Comparison of ENCODE assay signal across 24 cellular contexts in genomic region chr3:119930286-119930685, GRCh38.
"Had no signal": no experiment of that assay in that cellular context is flagged by ENCODE, and none has a peak within 500 bp of the region (broad histone marks: within the 10 kb centered on the region; RNA-seq: fewer than 3 reads in every experiment).

No MANE protein-coding gene starts in this region.

- H3K4me2 ChIP-seq: neural progenitor cell had no signal

- H3K9ac ChIP-seq: neural progenitor cell, parathyroid adenoma had no signal

- DNase-seq: activated B cell treated with CpG ODN at 0.5 μM for 24 hours; activated CD4-positive, alpha-beta T cell treated with anti-CD3 and anti-CD28 coated beads, Interleukin-2, amount 50 U/mL, for 1 hour; activated CD8-positive, alpha-beta T cell treated with anti-CD3 and anti-CD28 coated beads for 36 hours; activated naive CD8-positive, alpha-beta T cell treated with anti-CD3 and anti-CD28 coated beads, Interleukin-2, amount 50 U/mL, for 24 hours; activated T-cell treated with anti-CD3 and anti-CD28 coated beads, Interleukin-2, amount 50 U/mL, for 4 hours; dermis blood vessel endothelial cell; effector CD4-positive, alpha-beta T cell; erythroblast; head of caudate nucleus; hippocampal formation; immature natural killer cell; left lung; lower lobe of right lung; mesenchymal stem cell; natural killer cell; occipital lobe; right cardiac atrium; stimulated activated CD4-positive, alpha-beta T cell treated with anti-CD3 and anti-CD28 coated beads, Interleukin-2, amount 100 ng/mL, for 48 hours; stimulated activated naive CD4-positive, alpha-beta T cell treated with Interleukin-2 at 50 U/mL for 16 hours; T-helper 1 cell had no signal

- H3K9me3 ChIP-seq: gastroesophageal sphincter, left lung, lower lobe of right lung, tibial nerve had no signal

- H3K4me3 ChIP-seq: gastroesophageal sphincter, left lung, lower lobe of right lung, neural progenitor cell, tibial nerve had no signal

- H3K4me1 ChIP-seq: gastroesophageal sphincter, lower lobe of right lung, neural progenitor cell, parathyroid adenoma had no signal

- H3K27ac ChIP-seq: gastroesophageal sphincter, left lung, lower lobe of right lung, neural progenitor cell, parathyroid adenoma, tibial nerve had no signal

- ATAC-seq: activated CD8-positive, alpha-beta T cell treated with anti-CD3 and anti-CD28 coated beads for 36 hours; activated naive CD8-positive, alpha-beta T cell treated with anti-CD3 and anti-CD28 coated beads, Interleukin-2, amount 50 U/mL, for 24 hours; activated T-cell treated with anti-CD3 and anti-CD28 coated beads, Interleukin-2, amount 50 U/mL, for 4 hours; gastroesophageal sphincter; left lung; lower lobe of right lung; natural killer cell; right cardiac atrium had no signal

- H3K27me3 ChIP-seq: gastroesophageal sphincter, left lung, neural progenitor cell, tibial nerve had no signal

- H3K36me3 ChIP-seq: gastroesophageal sphincter, left lung, lower lobe of right lung, neural progenitor cell, tibial nerve had no signal

- H2AFZ ChIP-seq: neural progenitor cell, parathyroid adenoma had no signal
